16 cellular contexts compared by ENCODE assay signal in genomic region chr4:123631699-123632098, GRCh38.
DNase-seq lines count a peak whose midpoint lies in the region; TF ChIP-seq lines count a peak whose summit lies in the region.
"Had no signal": no experiment of that assay in that cellular context is flagged by ENCODE, and none has a peak within 500 bp of the region (broad histone marks: within the 10 kb centered on the region; RNA-seq: fewer than 3 reads in every experiment).

No MANE protein-coding gene starts in this region.

- H3K36me3 Mint-ChIP-seq in endothelial cell (ENCODE audit: low read depth, unreplicated experiment): peaks cover 10% of the 10 kb centered on the region
- peaks cover 19% of the 10 kb centered on the region for H3K36me3 Mint-ChIP-seq in neural crest cell (ENCODE audit: low read depth)
- peaks cover 0 to 13% (median 0%) of the 10 kb centered on the region in 3 donors for H3K36me3 Mint-ChIP-seq in CD8-positive, alpha-beta memory T cell

- intact Hi-C loops in esophagus squamous epithelium (cut with DNase I) (no loop called here), sigmoid colon (cut with DNase I) (no loop called here)

- TF ChIP-seq POLR2A in esophagus squamous epithelium (IDR thresholded peaks at IDR 0.05) (no peak), sigmoid colon (IDR thresholded peaks at IDR 0.05) (no peak)

- H3K27me3 ChIP-seq in MG63 (no peaks in the 10 kb centered on the region), esophagus squamous epithelium (no peaks in the 10 kb centered on the region), sigmoid colon (no peaks in the 10 kb centered on the region)
- no peaks in the 10 kb centered on the region for H3K27me3 ChIP-seq in CD8-positive, alpha-beta memory T cell (ENCODE audit: insufficient read depth, low read length, poor library complexity, severe bottlenecking)
- H3K27me3 ChIP-seq: BE2C had no signal

- H3K4me3 ChIP-seq in MG63 (no peak overlapping the region), esophagus squamous epithelium (no peak overlapping the region), sigmoid colon (no peak overlapping the region)
- H3K4me3 ChIP-seq in CD8-positive, alpha-beta memory T cell (ENCODE audit: low read length): no peak overlapping the region
- H3K4me3 ChIP-seq: SK-N-MC had no signal

- peak overlapping the region; percentile 82 for H3K27ac Mint-ChIP-seq in endothelial cell (ENCODE audit: unreplicated experiment)
- H3K27ac Mint-ChIP-seq in neural crest cell (ENCODE audit: unreplicated experiment): peak overlapping the region; percentile 30
- no peak overlapping the region for H3K27ac Mint-ChIP-seq in CD8-positive, alpha-beta memory T cell
- H3K27ac Mint-ChIP-seq: activated T-cell treated with anti-CD3 and anti-CD28 coated beads, Interleukin-2, amount 50 U/mL, for 24 hours had no signal

- DNase-seq in D341Med (ENCODE audit: low spot score) (peak; percentile 34), MG63 (peak; percentile 26), endothelial cell (ENCODE audit: low spot score) (no peak), neural crest cell (ENCODE audit: low read depth, low spot score) (no peak), NCI-H1930 (lab: John Stamatoyannopoulos, UW) (no peak), esophagus squamous epithelium (lab: John Stamatoyannopoulos, UW) (no peak), sigmoid colon (no peak)
- DNase-seq in CD8-positive, alpha-beta memory T cell: no peak
- DNase-seq: activated T-cell treated with anti-CD3 and anti-CD28 coated beads, Interleukin-2, amount 50 U/mL, for 24 hours; amygdala; BE2C; NCI-H1092 treated with DMSO at 0.1 percent for 48 hours; NCI-H774; stimulated activated CD4-positive, alpha-beta T cell treated with anti-CD3 and anti-CD28 coated beads, Interleukin-1b, Interleukin-23, amount 100 ng/mL, for 48 hours had no signal

- H3K9me3 Mint-ChIP-seq in endothelial cell (ENCODE audit: unreplicated experiment) (peaks cover 5% of the 10 kb centered on the region), neural crest cell (peaks cover 17% of the 10 kb centered on the region)
- H3K9me3 Mint-ChIP-seq in CD8-positive, alpha-beta memory T cell: peaks cover 0 to 6% (median 4%) of the 10 kb centered on the region in 5 donors

- H3K9me3 ChIP-seq in MG63: peaks cover 6% of the 10 kb centered on the region; the same call in 1 of the 2 replicates
- H3K9me3 ChIP-seq in CD8-positive, alpha-beta memory T cell (ENCODE audit: low read length): no peaks in the 10 kb centered on the region
- H3K9me3 ChIP-seq in esophagus squamous epithelium: no peaks in the 10 kb centered on the region
- peaks cover 0 to 2% (median 0%) of the 10 kb centered on the region in 4 donors for H3K9me3 ChIP-seq in sigmoid colon
- H3K9me3 ChIP-seq: BE2C had no signal

- H3K27me3 Mint-ChIP-seq in endothelial cell (ENCODE audit: unreplicated experiment) (peaks cover under 1% of the 10 kb centered on the region), neural crest cell (ENCODE audit: low read depth) (no peaks in the 10 kb centered on the region)
- H3K27me3 Mint-ChIP-seq in CD8-positive, alpha-beta memory T cell: no peaks in the 10 kb centered on the region

- WGBS in esophagus squamous epithelium, 2 donors: 13 to 25% methylated on average over 2 of the region's 2 CpGs
- WGBS in sigmoid colon, 2 donors: 71 to 80% methylated on average over 2 of the region's 2 CpGs

- POLR2A ChIA-PET in CD8-positive, alpha-beta memory T cell (lab: Charles Lee): no interaction called here

- no peak overlapping the region for H3K27ac ChIP-seq in CD8-positive, alpha-beta memory T cell (ENCODE audit: low read depth, low read length)
- H3K27ac ChIP-seq in esophagus squamous epithelium: no peak overlapping the region
- H3K27ac ChIP-seq in sigmoid colon: no peak overlapping the region
- H3K27ac ChIP-seq: parathyroid adenoma, SK-N-MC had no signal

- no peaks in the 10 kb centered on the region for H3K4me1 ChIP-seq in CD8-positive, alpha-beta memory T cell (ENCODE audit: insufficient read depth, low read length)
- H3K4me1 ChIP-seq in esophagus squamous epithelium (peaks cover 0 to 6% (median 0%) of the 10 kb centered on the region in 3 donors), sigmoid colon (no peaks in the 10 kb centered on the region)
- H3K4me1 ChIP-seq: BE2C, parathyroid adenoma had no signal

- no peak for TF ChIP-seq EP300 in sigmoid colon (IDR thresholded peaks at IDR 0.05)

- H3K36me3 ChIP-seq in MG63 (no peaks in the 10 kb centered on the region), esophagus squamous epithelium (no peaks in the 10 kb centered on the region), sigmoid colon (no peaks in the 10 kb centered on the region)
- no peaks in the 10 kb centered on the region for H3K36me3 ChIP-seq in CD8-positive, alpha-beta memory T cell (ENCODE audit: insufficient read depth, low read length)
- H3K36me3 ChIP-seq: BE2C had no signal

- H3K4me1 Mint-ChIP-seq in endothelial cell (ENCODE audit: unreplicated experiment): peaks cover 9% of the 10 kb centered on the region
- peaks cover 26% of the 10 kb centered on the region for H3K4me1 Mint-ChIP-seq in neural crest cell
- no peaks in the 10 kb centered on the region for H3K4me1 Mint-ChIP-seq in CD8-positive, alpha-beta memory T cell

- no peak overlapping the region for H3K4me3 Mint-ChIP-seq in endothelial cell (ENCODE audit: unreplicated experiment)
- H3K4me3 Mint-ChIP-seq in neural crest cell: no peak overlapping the region
- no peak overlapping the region for H3K4me3 Mint-ChIP-seq in CD8-positive, alpha-beta memory T cell
- H3K4me3 Mint-ChIP-seq: activated T-cell treated with anti-CD3 and anti-CD28 coated beads, Interleukin-2, amount 50 U/mL, for 24 hours had no signal

- TF ChIP-seq CTCF in endothelial cell (IDR thresholded peaks at IDR 0.05; ENCODE audit: unreplicated experiment) (no peak), neural crest cell (conservative IDR thresholded peaks at IDR 0.05) (no peak), esophagus squamous epithelium (IDR thresholded peaks at IDR 0.05) (no peak), sigmoid colon (IDR thresholded peaks at IDR 0.05) (no peak)

- CTCF ChIA-PET in CD8-positive, alpha-beta memory T cell (lab: Charles Lee): no interaction called here

Comparison
In these comparisons a context has a peak if more than half of its experiments do, and no peak if none do; other contexts are left out.
1. DNase-seq: peak in D341Med (single experiment) and MG63 (single experiment); none in endothelial cell (single experiment), neural crest cell (single experiment), CD8-positive, alpha-beta memory T cell (0 of 5), NCI-H1930 (0 of 2), esophagus squamous epithelium (single experiment) and sigmoid colon (single experiment).
2. H3K27ac Mint-ChIP-seq: peak in endothelial cell (single experiment) and neural crest cell (single experiment); none in CD8-positive, alpha-beta memory T cell (0 of 8).